Comparison of ENCODE assay signal across 27 cellular contexts in the genomic region with DNA sequence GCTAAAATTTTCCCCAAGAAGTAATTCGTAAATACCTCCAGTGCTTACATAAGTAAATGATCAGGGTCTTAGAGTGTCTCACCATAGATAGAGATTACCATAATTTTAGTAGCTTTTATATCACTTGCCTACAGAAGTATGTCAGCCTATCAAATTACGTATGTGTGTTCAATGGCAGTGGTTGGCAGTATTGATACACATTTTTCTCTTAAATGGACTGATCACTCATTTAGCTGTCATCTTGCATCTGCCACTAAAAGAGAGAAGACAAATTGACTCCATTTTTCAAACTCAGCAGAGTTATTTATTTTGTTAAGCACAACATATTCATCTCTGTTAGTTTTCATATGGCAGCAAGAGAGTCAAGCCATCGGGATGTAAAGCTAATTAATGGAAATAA.
"Had no signal": no experiment of that assay in that cellular context is flagged by ENCODE, and none has a peak within 500 bp of the region (broad histone marks: within the 10 kb centered on the region; RNA-seq: fewer than 3 reads in every experiment).

No MANE protein-coding gene starts in this region.

- H3K36me3 ChIP-seq: stomach, suprapubic skin, thoracic aorta, thyroid gland, tibial artery, tibial nerve, transverse colon, upper lobe of left lung, upper lobe of right lung, uterus, vagina had no signal

- ATAC-seq: stimulated activated effector memory CD8-positive, alpha-beta T cell treated with anti-CD3 and anti-CD28 coated beads, Interleukin-12 subunit alpha, Interleukin-12 subunit beta, amount 100 ng/mL, for 72 hours; stimulated activated memory B cell treated with anti-CD40 and anti-IgM and Interleukin-4, amounts not matched to agents 10 μg/mL and 1 μg/mL and 100 μg/mL, for 72 hours; stimulated activated naive B cell treated with anti-CD40 and anti-IgM and Interleukin-4, amounts not matched to agents 10 μg/mL and 1 μg/mL and 100 μg/mL, for 72 hours; stimulated activated naive CD8-positive, alpha-beta T cell treated with anti-CD3 and anti-CD28 coated beads, Interleukin-15, amount 100 ng/mL, for 72 hours; stimulated activated naive CD8-positive, alpha-beta T cell treated with anti-CD3 and anti-CD28 coated beads, Interleukin-15, Interleukin-2, amounts not matched to agents 100 U/mL and 50 U/mL, for 24 hours; upper lobe of right lung had no signal

- H3K27me3 ChIP-seq: stomach, suprapubic skin, testis, thyroid gland, tibial artery, tibial nerve, transverse colon, upper lobe of right lung, uterus, vagina had no signal

- H3K9me3 ChIP-seq: stomach, suprapubic skin, testis, thoracic aorta, thyroid gland, tibial artery, tibial nerve, transverse colon, upper lobe of left lung, upper lobe of right lung, uterus, vagina had no signal

- H3K27ac ChIP-seq: stomach, suprapubic skin, testis, thoracic aorta, thyroid gland, tibial artery, tibial nerve, transverse colon, upper lobe of left lung, upper lobe of right lung, uterus, vagina had no signal

- H3K4me3 ChIP-seq: stomach, suprapubic skin, testis, thoracic aorta, thyroid gland, tibial artery, tibial nerve, transverse colon, upper lobe of left lung, upper lobe of right lung, uterus, vagina had no signal

- FAIRE-seq: urothelium cell line had no signal

- DNase-seq: stimulated activated CD4-positive, alpha-beta T cell treated with anti-CD3 and anti-CD28 coated beads, Interleukin-2, amount 100 ng/mL, for 48 hours; stimulated activated CD4-positive, alpha-beta T cell treated with anti-CD3 and anti-CD28 coated beads, Interleukin-4, amount 100 ng/mL, for 1 hour; stimulated activated CD4-positive, alpha-beta T cell treated with anti-CD3 and anti-CD28 coated beads, Interleukin-4, amount 100 ng/mL, for 24 hours; stimulated activated CD4-positive, alpha-beta T cell treated with anti-CD3 and anti-CD28 coated beads, Interleukin-4, amount 100 ng/mL, for 4 hours; stimulated activated CD8-positive, alpha-beta memory T cell treated with anti-CD3 and anti-CD28 coated beads, Interleukin-4, amount 100 ng/mL, for 48 hours; stimulated activated naive B cell treated with anti-CD40 and anti-IgM and Interleukin-4, amounts not matched to agents 10 μg/mL and 1 μg/mL and 100 μg/mL, for 72 hours; stimulated activated naive CD4-positive, alpha-beta T cell; stimulated activated naive CD4-positive, alpha-beta T cell treated with Interleukin-2 at 50 U/mL for 16 hours; stimulated activated naive CD8-positive, alpha-beta T cell treated with anti-CD3 and anti-CD28 coated beads, Interleukin-15, amount 100 ng/mL, for 72 hours; stimulated activated naive CD8-positive, alpha-beta T cell treated with anti-CD3 and anti-CD28 coated beads, Interleukin-15, Interleukin-2, amounts not matched to agents 100 U/mL and 50 U/mL, for 24 hours; stomach; substantia nigra; testis; thyroid gland; tibial artery; transverse colon; trophoblast cell; upper lobe of left lung; upper lobe of right lung; uterus had no signal
